Comparison of ENCODE assay signal across 6 cellular contexts in the genomic region with DNA sequence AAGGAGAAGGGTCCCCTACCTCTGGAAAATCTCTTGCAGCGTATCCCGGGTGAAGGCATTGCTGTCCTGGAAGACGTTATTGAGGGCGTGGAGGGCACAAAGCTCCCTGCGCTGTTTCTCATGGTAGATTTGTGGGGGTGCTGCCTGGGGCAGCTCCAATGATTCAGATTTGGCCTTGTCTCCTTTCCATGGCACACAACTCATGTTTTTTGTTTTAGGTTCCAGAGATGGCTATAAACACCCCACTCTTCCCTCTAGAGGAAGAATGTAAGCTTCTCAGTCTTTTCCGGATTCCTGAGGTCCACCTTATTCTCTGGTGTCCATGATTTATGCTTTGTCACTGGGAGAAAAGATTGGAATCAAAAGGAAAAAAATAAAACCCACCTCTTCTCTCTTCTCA. TPM values are rescaled to one million over a fixed set of nuclear protein-coding genes. Genes with fewer than 3 reads are reported as not detected.
DNase-seq lines count a peak whose midpoint lies in the region; ATAC-seq, FAIRE-seq and TF ChIP-seq lines count a peak whose summit lies in the region.

No MANE protein-coding gene starts in this region.

- peaks cover 48% of the 10 kb centered on the region for H3K4me1 Mint-ChIP-seq in activated naive CD8-positive, alpha-beta T cell treated with anti-CD3 and anti-CD28 coated beads, Interleukin-2, amount 10 ng/mL, durations not matched to agents 7 days and 5 days

- peak overlapping the region; percentile 98 for H3K27ac Mint-ChIP-seq in activated naive CD8-positive, alpha-beta T cell treated with anti-CD3 and anti-CD28 coated beads, Interleukin-2, amount 10 ng/mL, durations not matched to agents 7 days and 5 days

- peak; percentile 30 for FAIRE-seq in GM12892 (lab: Jason Lieb, UNC)

- peak overlapping the region; percentile 94 for H3K4me3 Mint-ChIP-seq in activated naive CD8-positive, alpha-beta T cell treated with anti-CD3 and anti-CD28 coated beads, Interleukin-2, amount 10 ng/mL, durations not matched to agents 7 days and 5 days

- peaks cover 19% of the 10 kb centered on the region for H3K36me3 Mint-ChIP-seq in activated naive CD8-positive, alpha-beta T cell treated with anti-CD3 and anti-CD28 coated beads, Interleukin-2, amount 10 ng/mL, durations not matched to agents 7 days and 5 days

- POLR2A ChIA-PET in activated naive CD8-positive, alpha-beta T cell treated with anti-CD3 and anti-CD28 coated beads, Interleukin-2, amount 10 ng/mL, durations not matched to agents 7 days and 5 days (lab: Charles Lee): interaction anchor here (0.6 to 4.3 kb wide), 6 partner anchors 11 to 63 kb away, joined by 4 to 33 read pairs (median 5); a partner anchor contains a TSS

- no peak for DNase-seq in GM12892 (ENCODE audit: insufficient read length)
- DNase-seq in activated naive CD8-positive, alpha-beta T cell treated with anti-CD3 and anti-CD28 coated beads, Interleukin-2, amount 10 ng/mL, durations not matched to agents 7 days and 5 days: no peak
- DNase-seq in mesenteric fat pad (ENCODE audit: low spot score): peak; percentile 68
- DNase-seq in NCI-H510A treated with DMSO at 0.1 percent for 48 hours (lab: John Stamatoyannopoulos, UW): no peak
- no peak for DNase-seq in NCI-H1092 treated with DMSO at 0.1 percent for 48 hours (lab: John Stamatoyannopoulos, UW)

- ATAC-seq in activated naive CD8-positive, alpha-beta T cell treated with anti-CD3 and anti-CD28 coated beads, Interleukin-2, amount 10 ng/mL, durations not matched to agents 7 days and 5 days (ENCODE audit: low read depth): no peak
- no peak for ATAC-seq in GM18867 (IDR thresholded peaks at IDR 0.05; ENCODE audit: unreplicated experiment)

- H3K9me3 Mint-ChIP-seq in activated naive CD8-positive, alpha-beta T cell treated with anti-CD3 and anti-CD28 coated beads, Interleukin-2, amount 10 ng/mL, durations not matched to agents 7 days and 5 days: no peaks in the 10 kb centered on the region

- no peaks in the 10 kb centered on the region for H3K27me3 Mint-ChIP-seq in activated naive CD8-positive, alpha-beta T cell treated with anti-CD3 and anti-CD28 coated beads, Interleukin-2, amount 10 ng/mL, durations not matched to agents 7 days and 5 days

- TF ChIP-seq POLR2A in GM12892 (IDR thresholded peaks at IDR 0.05; ENCODE audit: low read depth, low read length): no peak

RNA-seq across cellular contexts. Expression of a gene that starts 1.0 kb away (rescaled TPM):
- polyA plus RNA-seq in GM12892 (2012; ENCODE audit: missing spikeins): 39.6 TPM
- total RNA-seq in activated naive CD8-positive, alpha-beta T cell treated with anti-CD3 and anti-CD28 coated beads, Interleukin-2, amount 10 ng/mL, durations not matched to agents 7 days and 5 days: 10 to 100 TPM; 59.1 to 61.6 TPM
- total RNA-seq in mesenteric fat pad: 53.8 TPM

RNA-seq across cellular contexts. Expression of a gene that starts 6.0 kb away (rescaled TPM):
- 34.4 TPM for polyA plus RNA-seq in GM12892 (2012; ENCODE audit: missing spikeins)
- total RNA-seq in activated naive CD8-positive, alpha-beta T cell treated with anti-CD3 and anti-CD28 coated beads, Interleukin-2, amount 10 ng/mL, durations not matched to agents 7 days and 5 days: 10 to 100 TPM; 98.6 TPM
- 40.4 TPM for total RNA-seq in mesenteric fat pad

RNA-seq across cellular contexts. Expression of a gene that starts 18.0 kb away (rescaled TPM):
- 98.6 TPM for polyA plus RNA-seq in GM12892 (2012; ENCODE audit: missing spikeins)
- total RNA-seq in activated naive CD8-positive, alpha-beta T cell treated with anti-CD3 and anti-CD28 coated beads, Interleukin-2, amount 10 ng/mL, durations not matched to agents 7 days and 5 days: 10 to 100 TPM; 58.7 to 60.4 TPM
- 71.1 TPM for total RNA-seq in mesenteric fat pad

RNA-seq across cellular contexts. Expression of a gene that starts 43.3 kb away (rescaled TPM):
- polyA plus RNA-seq in GM12892 (2012; ENCODE audit: missing spikeins): 11.0 TPM
- 10 to 100 TPM; 20.1 to 22.4 TPM for total RNA-seq in activated naive CD8-positive, alpha-beta T cell treated with anti-CD3 and anti-CD28 coated beads, Interleukin-2, amount 10 ng/mL, durations not matched to agents 7 days and 5 days
- total RNA-seq in mesenteric fat pad: 18.9 TPM

RNA-seq across cellular contexts. Expression of a gene that starts 43.6 kb away (rescaled TPM):
- 1.1 TPM for polyA plus RNA-seq in GM12892 (2012; ENCODE audit: missing spikeins)
- under 1 TPM; 0.23 to 0.36 TPM for total RNA-seq in activated naive CD8-positive, alpha-beta T cell treated with anti-CD3 and anti-CD28 coated beads, Interleukin-2, amount 10 ng/mL, durations not matched to agents 7 days and 5 days
- total RNA-seq in mesenteric fat pad: 0.22 TPM
